Comparison of ENCODE assay signal across 8 cellular contexts in the genomic region with DNA sequence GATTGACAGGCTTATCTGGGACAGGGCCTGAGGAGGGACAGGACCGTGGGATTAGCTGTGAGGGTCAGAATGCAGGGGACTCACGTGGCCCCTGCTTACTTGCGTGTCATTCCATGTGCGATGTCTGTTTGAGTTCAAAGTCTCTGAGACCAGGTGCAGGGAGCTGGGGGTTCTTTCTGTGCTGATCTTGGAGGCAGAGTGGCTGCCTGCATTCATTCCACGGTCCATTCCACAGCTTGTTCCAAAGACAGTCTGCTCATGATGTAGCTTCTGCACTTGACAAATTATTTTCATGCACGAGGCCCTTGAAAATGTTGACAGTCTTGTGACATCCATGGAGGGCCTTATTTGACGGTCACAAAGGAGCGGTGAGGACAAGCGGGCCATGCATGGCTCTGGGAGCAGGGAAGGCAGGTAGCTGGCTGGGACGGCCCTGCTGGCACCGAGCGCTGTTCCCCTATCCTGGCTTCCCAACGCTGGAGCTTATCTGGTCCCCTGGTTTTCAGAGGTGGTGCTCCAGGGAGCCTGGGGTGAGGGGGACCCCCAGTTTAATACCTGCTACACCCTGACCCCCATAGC. TPM values are rescaled to one million over a fixed set of nuclear protein-coding genes. Genes with fewer than 3 reads are reported as not detected.
A peak's percentile ranks its signal among the peaks of the same experiment; 100 is the strongest.
DNase-seq lines count a peak whose midpoint lies in the region; ATAC-seq and TF ChIP-seq lines count a peak whose summit lies in the region.

No MANE protein-coding gene starts in this region.

- 72% methylated on average over 10 of the region's 13 CpGs for WGBS in SK-N-SH (ENCODE audit: low lambda C conversion rate)

- POLR2A ChIA-PET in SK-N-SH (lab: Yijun Ruan, JAX) = no interaction called here

- peak overlapping the region; percentile 88 for H3K27ac Mint-ChIP-seq in progenitor cell of endocrine pancreas

- H3K9me3 ChIP-seq in DOHH2 (ENCODE audit: control insufficient read depth, insufficient read depth, low read length) = no peaks in the 10 kb centered on the region
- no peaks in the 10 kb centered on the region for H3K9me3 ChIP-seq in SK-N-SH

- H3K36me3 ChIP-seq in DOHH2 (ENCODE audit: control insufficient read depth, low read length) (no peaks in the 10 kb centered on the region), SK-N-SH (replicated peaks in 1 of 2; ENCODE audit: control insufficient read depth in 1 of 2, insufficient read depth in 2 of 2, low read length in 1 of 2) (peaks cover 0 to 5% of the 10 kb centered on the region in 2 experiments)

- peak overlapping the region; percentile 75 for H3K4me2 ChIP-seq in DOHH2 (ENCODE audit: low read length)
- peak overlapping the region; percentile 93 for H3K4me2 ChIP-seq in SK-N-SH

- H3F3A ChIP-seq in DOHH2 (ENCODE audit: control insufficient read depth, insufficient read depth) = no peaks in the 10 kb centered on the region
- peaks cover 9% of the 10 kb centered on the region for H3F3A ChIP-seq in SK-N-SH (replicated peaks; ENCODE audit: insufficient read depth)

- H3K9me3 Mint-ChIP-seq in progenitor cell of endocrine pancreas (ENCODE audit: low read depth) = peaks cover under 1% of the 10 kb centered on the region

- no peak for TF ChIP-seq RAD21 in SK-N-SH (IDR thresholded peaks at IDR 0.05; ENCODE audit: low read length)

- TF ChIP-seq CTCF in DOHH2 (IDR thresholded peaks at IDR 0.05; ENCODE audit: low read depth, low read length, poor library complexity, severe bottlenecking) (no peak), SK-N-SH (IDR thresholded peaks at IDR 0.05) (no peak), fibroblast of pulmonary artery (IDR thresholded peaks at IDR 0.05; ENCODE audit: low read length, missing control alignments) (no peak), progenitor cell of endocrine pancreas (IDR thresholded peaks at IDR 0.05; ENCODE audit: unreplicated experiment) (no peak)

- CTCF ChIA-PET in SK-N-SH (lab: Yijun Ruan, JAX) = interaction anchor here (0.8 kb wide), 1 partner anchor 158 kb away, joined by 3 read pairs; no protein-coding TSS in a partner anchor

- H3K36me3 Mint-ChIP-seq in progenitor cell of endocrine pancreas (ENCODE audit: insufficient read depth) = peaks cover 7% of the 10 kb centered on the region

- no peaks in the 10 kb centered on the region for H3K9me2 ChIP-seq in DOHH2 (replicated peaks; ENCODE audit: control insufficient read depth, low read length)
- no peaks in the 10 kb centered on the region for H3K9me2 ChIP-seq in SK-N-SH

- H3K4me3 Mint-ChIP-seq in progenitor cell of endocrine pancreas (ENCODE audit: low read depth) = peak overlapping the region; percentile 63

- peaks cover 8% of the 10 kb centered on the region; the same call in 1 of the 2 replicates for H3K4me1 ChIP-seq in DOHH2 (ENCODE audit: control insufficient read depth, low read length)
- peaks cover 10 to 18% of the 10 kb centered on the region in 2 experiments; a peak in 2 of 4 replicates for H3K4me1 ChIP-seq in SK-N-SH (ENCODE audit: control insufficient read depth in 1 of 2, insufficient read depth in 2 of 2, low read depth in 1 of 2, low read length in 1 of 2)

- peaks cover 25% of the 10 kb centered on the region for H3K4me1 Mint-ChIP-seq in progenitor cell of endocrine pancreas (ENCODE audit: low read depth)

- TF ChIP-seq EP300 in SK-N-SH (IDR thresholded peaks at IDR 0.05; ENCODE audit: borderline replicate concordance in 1 of 2, low read depth in 1 of 2, low read length in 1 of 2) = no peak

- H3K27ac ChIP-seq in DOHH2 (ENCODE audit: low read depth, low read length) = no peak overlapping the region
- peak overlapping the region in 1 of 2 experiments; percentile 67; a peak in 3 of 4 replicates for H3K27ac ChIP-seq in SK-N-SH (ENCODE audit: low read depth in 2 of 2, low read length in 1 of 2)

- H3K4me3 ChIP-seq in DOHH2 (ENCODE audit: low read length) (peak overlapping the region; percentile 65; the same call in 1 of the 2 replicates), SK-N-SH (ENCODE audit: low read depth in 2 of 2, low read length in 1 of 2) (peak overlapping the region; percentile 50 to 63), fibroblast of pulmonary artery (replicated peaks; ENCODE audit: low read depth, low read length) (peak overlapping the region; percentile 55)

- peaks cover 35% of the 10 kb centered on the region for H3K27me3 ChIP-seq in DOHH2 (ENCODE audit: control insufficient read depth, low read length)
- no peaks in the 10 kb centered on the region for H3K27me3 ChIP-seq in SK-N-SH (ENCODE audit: insufficient read depth)

- H3K27me3 Mint-ChIP-seq in progenitor cell of endocrine pancreas = peaks cover 8% of the 10 kb centered on the region

- no peak overlapping the region for H2AFZ ChIP-seq in SK-N-SH (ENCODE audit: low read depth)

- DNase-seq in SK-N-SH (peak; percentile 49), fibroblast of pulmonary artery (ENCODE audit: low read depth) (no peak), progenitor cell of endocrine pancreas (ENCODE audit: low spot score, unreplicated experiment) (no peak), EL (no peak)
- DNase-seq in stimulated activated CD4-positive, alpha-beta T cell treated with anti-CD3 and anti-CD28 coated beads, Interleukin-4, amount 100 ng/mL, for 1 hour = no peak

- no peaks in the 10 kb centered on the region for H4K20me1 ChIP-seq in DOHH2 (ENCODE audit: control insufficient read depth, insufficient read depth, low read depth, low read length)
- 0 out of 2 replicates have a peak, but pooled peaks cover 4% of the 10 kb centered on the region for H4K20me1 ChIP-seq in SK-N-SH (ENCODE audit: insufficient read depth)

- H3K9ac ChIP-seq in SK-N-SH = peak overlapping the region; percentile 63; the same call in 1 of the 2 replicates

- H3K79me2 ChIP-seq in DOHH2 (ENCODE audit: control insufficient read depth, low read length) = no peaks in the 10 kb centered on the region
- peaks cover 41% of the 10 kb centered on the region for H3K79me2 ChIP-seq in SK-N-SH (ENCODE audit: insufficient read depth)

- ATAC-seq in GM19023 (IDR thresholded peaks at IDR 0.05; ENCODE audit: unreplicated experiment) (no peak), HG03108 (IDR thresholded peaks at IDR 0.05; ENCODE audit: unreplicated experiment) (no peak)

TF ChIP-seq in SK-N-SH, 30 proteins besides CTCF, POLR2A, EP300 and RAD21:
- TF ChIP-seq, protein P1, sequence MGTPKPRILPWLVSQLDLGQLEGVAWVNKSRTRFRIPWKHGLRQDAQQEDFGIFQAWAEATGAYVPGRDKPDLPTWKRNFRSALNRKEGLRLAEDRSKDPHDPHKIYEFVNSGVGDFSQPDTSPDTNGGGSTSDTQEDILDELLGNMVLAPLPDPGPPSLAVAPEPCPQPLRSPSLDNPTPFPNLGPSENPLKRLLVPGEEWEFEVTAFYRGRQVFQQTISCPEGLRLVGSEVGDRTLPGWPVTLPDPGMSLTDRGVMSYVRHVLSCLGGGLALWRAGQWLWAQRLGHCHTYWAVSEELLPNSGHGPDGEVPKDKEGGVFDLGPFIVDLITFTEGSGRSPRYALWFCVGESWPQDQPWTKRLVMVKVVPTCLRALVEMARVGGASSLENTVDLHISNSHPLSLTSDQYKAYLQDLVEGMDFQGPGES (IDR thresholded peaks at IDR 0.05; ENCODE audit: low read depth, low read length) = no peak
- TF ChIP-seq MXI1 (IDR thresholded peaks at IDR 0.05; ENCODE audit: low read depth, low read length) = no peak
- no peak for TF ChIP-seq NFIC (IDR thresholded peaks at IDR 0.05; ENCODE audit: borderline replicate concordance)
- TF ChIP-seq FOSL2 (IDR thresholded peaks at IDR 0.05; ENCODE audit: borderline replicate concordance, low read depth) = no peak
- TF ChIP-seq, protein P2, sequence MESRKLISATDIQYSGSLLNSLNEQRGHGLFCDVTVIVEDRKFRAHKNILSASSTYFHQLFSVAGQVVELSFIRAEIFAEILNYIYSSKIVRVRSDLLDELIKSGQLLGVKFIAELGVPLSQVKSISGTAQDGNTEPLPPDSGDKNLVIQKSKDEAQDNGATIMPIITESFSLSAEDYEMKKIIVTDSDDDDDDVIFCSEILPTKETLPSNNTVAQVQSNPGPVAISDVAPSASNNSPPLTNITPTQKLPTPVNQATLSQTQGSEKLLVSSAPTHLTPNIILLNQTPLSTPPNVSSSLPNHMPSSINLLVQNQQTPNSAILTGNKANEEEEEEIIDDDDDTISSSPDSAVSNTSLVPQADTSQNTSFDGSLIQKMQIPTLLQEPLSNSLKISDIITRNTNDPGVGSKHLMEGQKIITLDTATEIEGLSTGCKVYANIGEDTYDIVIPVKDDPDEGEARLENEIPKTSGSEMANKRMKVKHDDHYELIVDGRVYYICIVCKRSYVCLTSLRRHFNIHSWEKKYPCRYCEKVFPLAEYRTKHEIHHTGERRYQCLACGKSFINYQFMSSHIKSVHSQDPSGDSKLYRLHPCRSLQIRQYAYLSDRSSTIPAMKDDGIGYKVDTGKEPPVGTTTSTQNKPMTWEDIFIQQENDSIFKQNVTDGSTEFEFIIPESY (IDR thresholded peaks at IDR 0.05; ENCODE audit: borderline replicate concordance, low read depth) = no peak
- TF ChIP-seq USF2 (IDR thresholded peaks at IDR 0.05; ENCODE audit: borderline replicate concordance, low read depth, low read length) = no peak
- TF ChIP-seq MEF2A (IDR thresholded peaks at IDR 0.05; ENCODE audit: borderline replicate concordance, low read depth) = no peak
- no peak for TF ChIP-seq EZH2phosphoT487 (IDR thresholded peaks at IDR 0.05; ENCODE audit: borderline replicate concordance, low read depth)
- TF ChIP-seq SMC3 (IDR thresholded peaks at IDR 0.05; ENCODE audit: low read depth, low read length) = no peak
- TF ChIP-seq RXRA (IDR thresholded peaks at IDR 0.05; ENCODE audit: borderline replicate concordance, low read depth) = no peak
- TF ChIP-seq POLR2AphosphoS5 (IDR thresholded peaks at IDR 0.05; ENCODE audit: low read depth, low read length) = no peak
- TF ChIP-seq FOXM1 (IDR thresholded peaks at IDR 0.05; ENCODE audit: low read depth) = no peak
- TF ChIP-seq GABPA (IDR thresholded peaks at IDR 0.05; ENCODE audit: low read depth) = no peak
- TF ChIP-seq TEAD4 (IDR thresholded peaks at IDR 0.05; ENCODE audit: borderline replicate concordance, insufficient read depth) = no peak
TF ChIP-seq in SK-N-SH: peak in this region for 0.

RNA-seq across cellular contexts. Expression of gene SMOX, which starts 23.0 kb away (rescaled TPM):
- 7.6 and 17.2 TPM in 2 replicates for polyA plus RNA-seq in SK-N-SH (2012; rRNA removed)
- polyA plus RNA-seq in SK-N-SH (2012; cell fraction: cytosol; rRNA removed) = 8.3 and 10.4 TPM in 2 replicates
- polyA plus RNA-seq in SK-N-SH (2012; cell fraction: nucleus; rRNA removed) = 27.9 and 36.1 TPM in 2 replicates
- total RNA-seq in progenitor cell of endocrine pancreas = 23.5 and 26.8 TPM in 2 replicates
